ENCODE assay signal across 16 cellular contexts in the genomic region with DNA sequence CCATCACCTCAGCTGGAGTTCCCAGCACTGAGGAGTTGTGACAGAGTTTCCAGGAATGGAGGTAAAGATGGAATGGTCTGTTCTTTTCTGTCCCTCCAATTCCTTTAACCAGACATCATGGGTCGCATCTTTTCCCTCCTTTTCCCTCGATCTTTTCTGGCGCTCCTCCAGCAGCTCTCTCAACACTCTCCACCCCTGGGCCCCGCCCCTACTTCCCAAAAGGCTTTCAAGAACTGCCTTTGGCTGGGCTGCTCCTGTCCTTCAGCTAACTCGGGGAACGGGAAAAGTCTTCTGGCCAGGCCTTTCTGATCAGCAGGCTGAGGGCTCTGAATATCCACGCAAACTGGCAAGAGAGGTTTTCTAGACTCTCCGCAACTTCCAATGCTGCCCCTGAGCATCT.
"Had no signal": no experiment of that assay in that cellular context is flagged by ENCODE, and none has a peak within 500 bp of the region (broad histone marks: within the 10 kb centered on the region; RNA-seq: fewer than 3 reads in every experiment).

No MANE protein-coding gene starts in this region.

- DNase-seq: activated B cell treated with CpG ODN at 0.5 μM for 24 hours; activated CD4-positive, alpha-beta T cell treated with anti-CD3 and anti-CD28 coated beads, Interleukin-2, amount 10 ng/mL, durations not matched to agents 7 days and 5 days; activated naive CD4-positive, alpha-beta T cell treated with anti-CD3 and anti-CD28 coated beads, Interleukin-2, amount 50 U/mL, for 16 hours; activated T-cell treated with anti-CD3 and anti-CD28 coated beads, Interleukin-2, amount 50 U/mL, for 1 hour; adrenal gland; central memory CD4-positive, alpha-beta T cell; effector memory CD4-positive, alpha-beta T cell; naive B cell; nucleus accumbens; sigmoid colon; stimulated activated CD4-positive, alpha-beta T cell treated with anti-CD3 and anti-CD28 coated beads, Interleukin-2, amount 100 ng/mL, for 24 hours; stimulated activated naive CD4-positive, alpha-beta T cell; substantia nigra had no signal

- H3K27me3 Mint-ChIP-seq: activated B cell treated with CpG ODN at 0.5 μM for 24 hours had no signal

- H3K4me1 Mint-ChIP-seq: activated B cell treated with CpG ODN at 0.5 μM for 24 hours had no signal

- H3K27ac Mint-ChIP-seq: activated B cell treated with CpG ODN at 0.5 μM for 24 hours; activated CD4-positive, alpha-beta T cell treated with anti-CD3 and anti-CD28 coated beads, Interleukin-2, amount 10 ng/mL, durations not matched to agents 7 days and 5 days; naive B cell; T-helper 1 cell treated with Interleukin-12 subunit alpha and Interleukin-12 subunit beta and Interleukin-4 antibody, amounts not matched to agents 30 μg/mL and 1 μg/mL, for 36 hours; type B pancreatic cell had no signal

- H3K4me1 ChIP-seq: adrenal gland, prostate gland, sigmoid colon had no signal

- H3K9me3 ChIP-seq: adrenal gland, prostate gland, sigmoid colon had no signal

- H3K36me3 Mint-ChIP-seq: naive B cell, type B pancreatic cell had no signal

- H3K27ac ChIP-seq: adrenal gland, prostate gland, sigmoid colon had no signal

- H3K27me3 ChIP-seq: sigmoid colon had no signal

- H3K9me3 Mint-ChIP-seq: activated B cell treated with CpG ODN at 0.5 μM for 24 hours; activated CD4-positive, alpha-beta T cell treated with anti-CD3 and anti-CD28 coated beads, Interleukin-2, amount 10 ng/mL, durations not matched to agents 7 days and 5 days; T-helper 1 cell treated with Interleukin-12 subunit alpha and Interleukin-12 subunit beta and Interleukin-4 antibody, amounts not matched to agents 30 μg/mL and 1 μg/mL, for 36 hours; type B pancreatic cell had no signal

- H3K4me3 Mint-ChIP-seq: activated B cell treated with CpG ODN at 0.5 μM for 24 hours; activated CD4-positive, alpha-beta T cell treated with anti-CD3 and anti-CD28 coated beads, Interleukin-2, amount 10 ng/mL, durations not matched to agents 7 days and 5 days; T-helper 1 cell treated with Interleukin-12 subunit alpha and Interleukin-12 subunit beta and Interleukin-4 antibody, amounts not matched to agents 30 μg/mL and 1 μg/mL, for 36 hours; type B pancreatic cell had no signal
